In genomic region chr17:47694818-47695663, GRCh38 we compare ENCODE assay signal across 8 cellular contexts. TPM values are rescaled to one million over a fixed set of nuclear protein-coding genes. Genes with fewer than 3 reads are reported as not detected.
DNase-seq lines count a peak whose midpoint lies in the region; TF ChIP-seq lines count a peak whose summit lies in the region.

No MANE protein-coding gene starts in this region.

- peaks cover 6% of the 10 kb centered on the region; the same call in 1 of the 2 replicates for H3K36me3 ChIP-seq in SK-N-MC (ENCODE audit: insufficient read depth, low read length)
- no peaks in the 10 kb centered on the region for H3K36me3 ChIP-seq in hepatocyte (replicated peaks; ENCODE audit: insufficient read depth, low read depth)

- H3K27ac ChIP-seq in SK-N-MC, result peak overlapping the region; percentile 51; the same call in 1 of the 2 replicates
- peak overlapping the region; percentile 96 for H3K27ac ChIP-seq in hepatocyte

- H3K9ac ChIP-seq in SK-N-MC (ENCODE audit: insufficient read length), result peak overlapping the region; percentile 78

- H3K9me3 ChIP-seq in SK-N-MC (ENCODE audit: low read depth, low read length) (no peaks in the 10 kb centered on the region), hepatocyte (ENCODE audit: low read depth) (no peaks in the 10 kb centered on the region)

- 2% methylated on average over 55 of the region's 60 CpGs for WGBS in hepatocyte (ENCODE audit: low lambda C conversion rate, missing lambda C conversion rate)

- H3K27me3 ChIP-seq in hepatocyte, result no peaks in the 10 kb centered on the region

- H3K9me2 ChIP-seq in hepatocyte (replicated peaks; ENCODE audit: insufficient read depth), result no peaks in the 10 kb centered on the region

- H3K79me2 ChIP-seq in hepatocyte, result no peaks in the 10 kb centered on the region

- H3K4me1 ChIP-seq in hepatocyte (ENCODE audit: insufficient read depth), result peaks cover 15% of the 10 kb centered on the region

- H3K4me3 ChIP-seq in SK-N-MC (peak overlapping the region; percentile 79), hepatocyte (peak overlapping the region; percentile 98)

- H3K4me2 ChIP-seq in hepatocyte, result peak overlapping the region; percentile 98

- TF ChIP-seq CTCF in hepatocyte (IDR thresholded peaks at IDR 0.05; ENCODE audit: poor library complexity), result no peak

- TF ChIP-seq POLR2A in GM18951 (IDR thresholded peaks at IDR 0.05; ENCODE audit: extremely low read depth, insufficient read depth, insufficient read length), result peak; percentile 23

- in situ Hi-C loops in GM18951 (cut with MboI; ENCODE audit: low sequenced_read_pairs, unreplicated experiment), result no loop called here

- H2AFZ ChIP-seq in hepatocyte, result peak overlapping the region; percentile 93

- DNase-seq in SK-N-MC (ENCODE audit: low read depth, low spot score) (no peak), anterior cingulate cortex (lab: John Stamatoyannopoulos, UW) (peak in 42 of 58 donors; percentile 20 to 80 (median 53)), hepatocyte (ENCODE audit: low spot score) (peak; percentile 71), retina (peak; percentile 72), NCI-H2196 treated with DMSO at 0.1 percent for 48 hours (lab: John Stamatoyannopoulos, UW; ENCODE audit: unreplicated experiment) (no peak), NCI-H1436 (lab: John Stamatoyannopoulos, UW) (no peak)
- no peak for DNase-seq in NK-92 treated with Interleukin-12 subunit alpha and Interleukin-12 subunit beta, amount 100 ng/mL, for 24 hours (lab: John Stamatoyannopoulos, UW)

- peaks cover 5% of the 10 kb centered on the region for H4K20me1 ChIP-seq in hepatocyte (ENCODE audit: insufficient read depth, poor library complexity, severe bottlenecking)

RNA-seq across cellular contexts. Expression of gene TBKBP1, which starts 1.1 kb away (rescaled TPM):
- total RNA-seq in hepatocyte, result 15.5 and 17.8 TPM in 2 replicates
- polyA plus RNA-seq in hepatocyte, result 5.6 and 7.5 TPM in 2 replicates

RNA-seq across cellular contexts. Expression of gene TBX21, which starts 38.0 kb away (rescaled TPM):
- not detected in 2 replicates for total RNA-seq in hepatocyte
- polyA plus RNA-seq in hepatocyte, result not detected in 2 replicates

RNA-seq across cellular contexts. Expression of gene KPNB1, which starts 45.3 kb away (rescaled TPM):
- total RNA-seq in hepatocyte, result 174 and 194 TPM in 2 replicates
- polyA plus RNA-seq in hepatocyte, result 56.8 and 59.5 TPM in 2 replicates

Comparison
In these comparisons a context has a peak if more than half of its experiments do, and no peak if none do; other contexts are left out.
1. DNase-seq: peak in anterior cingulate cortex (42 of 58), hepatocyte (single experiment) and retina (single experiment); none in SK-N-MC (single experiment), NK-92 treated with Interleukin-12 subunit alpha and Interleukin-12 subunit beta, amount 100 ng/mL, for 24 hours (single experiment), NCI-H2196 treated with DMSO at 0.1 percent for 48 hours (single experiment) and NCI-H1436 (single experiment).